In genomic region chr11:65261591-65262380, GRCh38 we compare ENCODE assay signal across 1 cellular context.
TF ChIP-seq lines count a peak whose summit lies in the region.

TSS of gene POLA2 (plus strand) at chr11:65261962. CDS start at chr11:65262293, 331 bp downstream.

TF ChIP-seq in WTC11, 78 proteins besides CTCF, POLR2A, EP300 and RAD21 (continued from another document):
- TF ChIP-seq, protein P1, sequence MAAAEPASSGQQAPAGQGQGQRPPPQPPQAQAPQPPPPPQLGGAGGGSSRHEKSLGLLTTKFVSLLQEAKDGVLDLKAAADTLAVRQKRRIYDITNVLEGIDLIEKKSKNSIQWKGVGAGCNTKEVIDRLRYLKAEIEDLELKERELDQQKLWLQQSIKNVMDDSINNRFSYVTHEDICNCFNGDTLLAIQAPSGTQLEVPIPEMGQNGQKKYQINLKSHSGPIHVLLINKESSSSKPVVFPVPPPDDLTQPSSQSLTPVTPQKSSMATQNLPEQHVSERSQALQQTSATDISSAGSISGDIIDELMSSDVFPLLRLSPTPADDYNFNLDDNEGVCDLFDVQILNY (CRISPR knock-in tag; IDR thresholded peaks at IDR 0.05) = peak; percentile 70; the same call in 1 of the 2 replicates
- 0 out of 2 replicates have a peak, but pooled peaks have one; percentile 15 for TF ChIP-seq RELA (CRISPR knock-in tag; IDR thresholded peaks at IDR 0.05; ENCODE audit: borderline replicate concordance)
- TF ChIP-seq, protein P2, sequence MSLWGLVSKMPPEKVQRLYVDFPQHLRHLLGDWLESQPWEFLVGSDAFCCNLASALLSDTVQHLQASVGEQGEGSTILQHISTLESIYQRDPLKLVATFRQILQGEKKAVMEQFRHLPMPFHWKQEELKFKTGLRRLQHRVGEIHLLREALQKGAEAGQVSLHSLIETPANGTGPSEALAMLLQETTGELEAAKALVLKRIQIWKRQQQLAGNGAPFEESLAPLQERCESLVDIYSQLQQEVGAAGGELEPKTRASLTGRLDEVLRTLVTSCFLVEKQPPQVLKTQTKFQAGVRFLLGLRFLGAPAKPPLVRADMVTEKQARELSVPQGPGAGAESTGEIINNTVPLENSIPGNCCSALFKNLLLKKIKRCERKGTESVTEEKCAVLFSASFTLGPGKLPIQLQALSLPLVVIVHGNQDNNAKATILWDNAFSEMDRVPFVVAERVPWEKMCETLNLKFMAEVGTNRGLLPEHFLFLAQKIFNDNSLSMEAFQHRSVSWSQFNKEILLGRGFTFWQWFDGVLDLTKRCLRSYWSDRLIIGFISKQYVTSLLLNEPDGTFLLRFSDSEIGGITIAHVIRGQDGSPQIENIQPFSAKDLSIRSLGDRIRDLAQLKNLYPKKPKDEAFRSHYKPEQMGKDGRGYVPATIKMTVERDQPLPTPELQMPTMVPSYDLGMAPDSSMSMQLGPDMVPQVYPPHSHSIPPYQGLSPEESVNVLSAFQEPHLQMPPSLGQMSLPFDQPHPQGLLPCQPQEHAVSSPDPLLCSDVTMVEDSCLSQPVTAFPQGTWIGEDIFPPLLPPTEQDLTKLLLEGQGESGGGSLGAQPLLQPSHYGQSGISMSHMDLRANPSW (CRISPR knock-in tag; conservative IDR thresholded peaks at IDR 0.05; ENCODE audit: low read depth) = no peak
- peak; percentile 69; the same call in 1 of the 2 replicates for TF ChIP-seq ZNF232 (CRISPR knock-in tag; IDR thresholded peaks at IDR 0.05)
- 0 out of 2 replicates have a peak, but pooled peaks have one; percentile 10 for TF ChIP-seq ZNF219 (CRISPR knock-in tag; IDR thresholded peaks at IDR 0.05; ENCODE audit: borderline replicate concordance)
- TF ChIP-seq FOXP4 (CRISPR knock-in tag; IDR thresholded peaks at IDR 0.05) = peak; percentile 71
- peak; percentile 91 for TF ChIP-seq TEAD1 (CRISPR knock-in tag; IDR thresholded peaks at IDR 0.05)
- TF ChIP-seq TEAD4 (CRISPR knock-in tag; IDR thresholded peaks at IDR 0.05) = peak; percentile 34; the same call in 1 of the 2 replicates
- TF ChIP-seq, protein P3, sequence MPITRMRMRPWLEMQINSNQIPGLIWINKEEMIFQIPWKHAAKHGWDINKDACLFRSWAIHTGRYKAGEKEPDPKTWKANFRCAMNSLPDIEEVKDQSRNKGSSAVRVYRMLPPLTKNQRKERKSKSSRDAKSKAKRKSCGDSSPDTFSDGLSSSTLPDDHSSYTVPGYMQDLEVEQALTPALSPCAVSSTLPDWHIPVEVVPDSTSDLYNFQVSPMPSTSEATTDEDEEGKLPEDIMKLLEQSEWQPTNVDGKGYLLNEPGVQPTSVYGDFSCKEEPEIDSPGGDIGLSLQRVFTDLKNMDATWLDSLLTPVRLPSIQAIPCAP (CRISPR knock-in tag; IDR thresholded peaks at IDR 0.05) = peak; percentile 53; the same call in 1 of the 2 replicates
